In the genomic region with DNA sequence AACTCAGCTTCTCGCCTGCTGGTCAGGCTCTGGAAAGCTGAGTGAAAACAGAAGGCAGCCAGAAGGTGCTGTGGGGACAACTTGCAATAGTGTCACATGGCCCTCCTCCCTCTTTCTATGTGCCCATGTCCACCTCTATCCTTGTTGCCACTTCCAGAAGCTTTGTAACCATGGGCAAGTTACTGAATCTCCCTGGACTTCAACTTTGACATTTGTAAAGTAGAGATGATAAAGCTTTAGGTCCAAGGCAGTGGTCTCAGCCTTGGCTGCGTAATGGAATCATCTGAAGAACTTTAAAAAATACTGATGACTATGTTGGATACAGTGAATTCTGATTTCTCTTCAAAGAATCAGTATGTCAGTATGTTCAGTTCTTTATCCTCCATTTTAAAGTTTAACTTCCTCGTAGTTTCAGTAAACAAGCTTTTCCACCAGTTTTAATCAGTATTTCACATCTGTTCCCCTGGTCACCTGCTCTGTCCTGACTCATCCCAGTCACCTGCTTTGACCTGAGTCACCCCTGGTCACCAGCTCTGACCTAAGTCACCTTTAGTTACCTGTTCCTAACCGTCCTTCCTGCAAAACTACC, we compare ENCODE assay signal across 1 cellular context.
TF ChIP-seq lines count a peak whose summit lies in the region.

No MANE protein-coding gene starts in this region.

TF ChIP-seq in K562, 482 proteins besides CTCF, POLR2A, EP300 and RAD21 (continued from another document):
- TF ChIP-seq, protein P1, sequence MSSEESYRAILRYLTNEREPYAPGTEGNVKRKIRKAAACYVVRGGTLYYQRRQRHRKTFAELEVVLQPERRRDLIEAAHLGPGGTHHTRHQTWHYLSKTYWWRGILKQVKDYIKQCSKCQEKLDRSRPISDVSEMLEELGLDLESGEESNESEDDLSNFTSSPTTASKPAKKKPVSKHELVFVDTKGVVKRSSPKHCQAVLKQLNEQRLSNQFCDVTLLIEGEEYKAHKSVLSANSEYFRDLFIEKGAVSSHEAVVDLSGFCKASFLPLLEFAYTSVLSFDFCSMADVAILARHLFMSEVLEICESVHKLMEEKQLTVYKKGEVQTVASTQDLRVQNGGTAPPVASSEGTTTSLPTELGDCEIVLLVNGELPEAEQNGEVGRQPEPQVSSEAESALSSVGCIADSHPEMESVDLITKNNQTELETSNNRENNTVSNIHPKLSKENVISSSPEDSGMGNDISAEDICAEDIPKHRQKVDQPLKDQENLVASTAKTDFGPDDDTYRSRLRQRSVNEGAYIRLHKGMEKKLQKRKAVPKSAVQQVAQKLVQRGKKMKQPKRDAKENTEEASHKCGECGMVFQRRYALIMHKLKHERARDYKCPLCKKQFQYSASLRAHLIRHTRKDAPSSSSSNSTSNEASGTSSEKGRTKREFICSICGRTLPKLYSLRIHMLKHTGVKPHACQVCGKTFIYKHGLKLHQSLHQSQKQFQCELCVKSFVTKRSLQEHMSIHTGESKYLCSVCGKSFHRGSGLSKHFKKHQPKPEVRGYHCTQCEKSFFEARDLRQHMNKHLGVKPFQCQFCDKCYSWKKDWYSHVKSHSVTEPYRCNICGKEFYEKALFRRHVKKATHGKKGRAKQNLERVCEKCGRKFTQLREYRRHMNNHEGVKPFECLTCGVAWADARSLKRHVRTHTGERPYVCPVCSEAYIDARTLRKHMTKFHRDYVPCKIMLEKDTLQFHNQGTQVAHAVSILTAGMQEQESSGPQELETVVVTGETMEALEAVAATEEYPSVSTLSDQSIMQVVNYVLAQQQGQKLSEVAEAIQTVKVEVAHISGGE (CRISPR knock-in tag; IDR thresholded peaks at IDR 0.05): 0 out of 6 replicates have a peak, but pooled peaks of 1 of the 3 experiments have one; percentile 22
- TF ChIP-seq, protein P2, sequence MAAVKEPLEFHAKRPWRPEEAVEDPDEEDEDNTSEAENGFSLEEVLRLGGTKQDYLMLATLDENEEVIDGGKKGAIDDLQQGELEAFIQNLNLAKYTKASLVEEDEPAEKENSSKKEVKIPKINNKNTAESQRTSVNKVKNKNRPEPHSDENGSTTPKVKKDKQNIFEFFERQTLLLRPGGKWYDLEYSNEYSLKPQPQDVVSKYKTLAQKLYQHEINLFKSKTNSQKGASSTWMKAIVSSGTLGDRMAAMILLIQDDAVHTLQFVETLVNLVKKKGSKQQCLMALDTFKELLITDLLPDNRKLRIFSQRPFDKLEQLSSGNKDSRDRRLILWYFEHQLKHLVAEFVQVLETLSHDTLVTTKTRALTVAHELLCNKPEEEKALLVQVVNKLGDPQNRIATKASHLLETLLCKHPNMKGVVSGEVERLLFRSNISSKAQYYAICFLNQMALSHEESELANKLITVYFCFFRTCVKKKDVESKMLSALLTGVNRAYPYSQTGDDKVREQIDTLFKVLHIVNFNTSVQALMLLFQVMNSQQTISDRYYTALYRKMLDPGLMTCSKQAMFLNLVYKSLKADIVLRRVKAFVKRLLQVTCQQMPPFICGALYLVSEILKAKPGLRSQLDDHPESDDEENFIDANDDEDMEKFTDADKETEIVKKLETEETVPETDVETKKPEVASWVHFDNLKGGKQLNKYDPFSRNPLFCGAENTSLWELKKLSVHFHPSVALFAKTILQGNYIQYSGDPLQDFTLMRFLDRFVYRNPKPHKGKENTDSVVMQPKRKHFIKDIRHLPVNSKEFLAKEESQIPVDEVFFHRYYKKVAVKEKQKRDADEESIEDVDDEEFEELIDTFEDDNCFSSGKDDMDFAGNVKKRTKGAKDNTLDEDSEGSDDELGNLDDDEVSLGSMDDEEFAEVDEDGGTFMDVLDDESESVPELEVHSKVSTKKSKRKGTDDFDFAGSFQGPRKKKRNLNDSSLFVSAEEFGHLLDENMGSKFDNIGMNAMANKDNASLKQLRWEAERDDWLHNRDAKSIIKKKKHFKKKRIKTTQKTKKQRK (IDR thresholded peaks at IDR 0.05; ENCODE audit: borderline replicate concordance, low read depth, low read length): no peak
- TF ChIP-seq ZNF695 (CRISPR knock-in tag; IDR thresholded peaks at IDR 0.05) (no peak), ARHGAP35 (IDR thresholded peaks at IDR 0.05; ENCODE audit: partially characterized antibody) (no peak), YBX1 (IDR thresholded peaks at IDR 0.05) (no peak), ZNF717 (CRISPR knock-in tag; IDR thresholded peaks at IDR 0.05) (no peak), RBM22 (IDR thresholded peaks at IDR 0.05; ENCODE audit: low read depth, low read length, poor library complexity, severe bottlenecking) (no peak), RCOR1 (IDR thresholded peaks at IDR 0.05; ENCODE audit: borderline replicate concordance in 1 of 2, low read depth in 2 of 2, low read length in 2 of 2) (no peak), TAF7 (tag; IDR thresholded peaks at IDR 0.05) (no peak), FIP1L1 (IDR thresholded peaks at IDR 0.05; ENCODE audit: low read depth, low read length, poor library complexity, severe bottlenecking) (no peak), POLR2B (IDR thresholded peaks at IDR 0.05; ENCODE audit: low read depth, partially characterized antibody) (no peak), ETV5 (CRISPR knock-in tag; IDR thresholded peaks at IDR 0.05; ENCODE audit: low read depth) (no peak), GABPB1 (CRISPR knock-in tag; IDR thresholded peaks at IDR 0.05) (no peak)
- TF ChIP-seq, protein P3, sequence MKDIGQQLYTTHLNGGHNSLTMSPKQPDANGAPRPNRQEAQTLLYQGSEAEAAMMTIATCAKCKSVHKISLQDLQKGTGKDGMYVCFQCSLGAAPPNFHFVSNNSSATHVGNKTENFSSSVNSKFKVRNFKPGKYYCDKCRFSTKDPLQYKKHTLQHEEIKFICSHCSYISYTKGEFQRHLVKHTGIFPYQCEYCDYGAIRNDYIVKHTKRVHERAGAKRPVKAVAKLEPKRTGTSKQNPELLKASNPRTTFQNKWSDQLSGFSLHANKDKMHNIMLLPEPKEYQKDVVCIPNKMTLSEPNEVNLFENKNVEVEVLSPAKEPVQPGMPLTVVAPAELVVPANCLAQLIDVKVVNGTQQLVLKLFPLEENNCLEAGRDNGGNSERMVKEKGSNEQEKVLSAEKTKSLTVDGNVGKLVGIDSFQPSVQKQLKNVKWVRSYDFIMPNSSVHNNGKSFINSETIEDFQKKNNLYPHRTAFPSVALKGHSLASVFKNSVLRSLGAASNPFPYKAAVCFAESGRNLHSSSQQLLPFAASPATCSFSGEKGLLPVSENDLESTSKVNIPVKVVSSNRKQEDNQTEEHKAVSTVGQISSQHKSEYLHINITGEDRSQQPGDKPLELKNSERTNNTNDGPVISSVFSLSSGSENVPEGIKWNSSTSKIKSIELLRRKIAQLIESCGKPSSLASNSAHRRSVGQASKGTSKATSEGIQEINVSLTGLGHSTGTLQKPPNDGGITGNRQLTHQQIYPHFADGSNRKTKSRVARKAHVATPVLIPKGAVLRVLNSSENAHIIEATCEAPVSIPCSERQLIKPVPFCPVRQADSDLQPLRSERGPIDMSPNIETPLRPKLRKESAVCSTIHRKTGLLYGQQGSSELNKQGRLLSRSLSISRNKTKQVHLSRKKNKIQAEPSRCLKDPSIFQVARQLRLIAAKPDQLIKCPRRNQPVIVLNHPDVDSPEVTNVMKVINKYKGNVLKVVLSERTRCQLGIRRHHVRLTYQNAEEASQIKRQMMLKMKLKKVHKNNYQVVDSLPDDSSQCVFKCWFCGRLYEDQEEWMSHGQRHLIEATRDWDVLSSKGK (CRISPR knock-in tag; IDR thresholded peaks at IDR 0.05): no peak
- TF ChIP-seq, protein P4, sequence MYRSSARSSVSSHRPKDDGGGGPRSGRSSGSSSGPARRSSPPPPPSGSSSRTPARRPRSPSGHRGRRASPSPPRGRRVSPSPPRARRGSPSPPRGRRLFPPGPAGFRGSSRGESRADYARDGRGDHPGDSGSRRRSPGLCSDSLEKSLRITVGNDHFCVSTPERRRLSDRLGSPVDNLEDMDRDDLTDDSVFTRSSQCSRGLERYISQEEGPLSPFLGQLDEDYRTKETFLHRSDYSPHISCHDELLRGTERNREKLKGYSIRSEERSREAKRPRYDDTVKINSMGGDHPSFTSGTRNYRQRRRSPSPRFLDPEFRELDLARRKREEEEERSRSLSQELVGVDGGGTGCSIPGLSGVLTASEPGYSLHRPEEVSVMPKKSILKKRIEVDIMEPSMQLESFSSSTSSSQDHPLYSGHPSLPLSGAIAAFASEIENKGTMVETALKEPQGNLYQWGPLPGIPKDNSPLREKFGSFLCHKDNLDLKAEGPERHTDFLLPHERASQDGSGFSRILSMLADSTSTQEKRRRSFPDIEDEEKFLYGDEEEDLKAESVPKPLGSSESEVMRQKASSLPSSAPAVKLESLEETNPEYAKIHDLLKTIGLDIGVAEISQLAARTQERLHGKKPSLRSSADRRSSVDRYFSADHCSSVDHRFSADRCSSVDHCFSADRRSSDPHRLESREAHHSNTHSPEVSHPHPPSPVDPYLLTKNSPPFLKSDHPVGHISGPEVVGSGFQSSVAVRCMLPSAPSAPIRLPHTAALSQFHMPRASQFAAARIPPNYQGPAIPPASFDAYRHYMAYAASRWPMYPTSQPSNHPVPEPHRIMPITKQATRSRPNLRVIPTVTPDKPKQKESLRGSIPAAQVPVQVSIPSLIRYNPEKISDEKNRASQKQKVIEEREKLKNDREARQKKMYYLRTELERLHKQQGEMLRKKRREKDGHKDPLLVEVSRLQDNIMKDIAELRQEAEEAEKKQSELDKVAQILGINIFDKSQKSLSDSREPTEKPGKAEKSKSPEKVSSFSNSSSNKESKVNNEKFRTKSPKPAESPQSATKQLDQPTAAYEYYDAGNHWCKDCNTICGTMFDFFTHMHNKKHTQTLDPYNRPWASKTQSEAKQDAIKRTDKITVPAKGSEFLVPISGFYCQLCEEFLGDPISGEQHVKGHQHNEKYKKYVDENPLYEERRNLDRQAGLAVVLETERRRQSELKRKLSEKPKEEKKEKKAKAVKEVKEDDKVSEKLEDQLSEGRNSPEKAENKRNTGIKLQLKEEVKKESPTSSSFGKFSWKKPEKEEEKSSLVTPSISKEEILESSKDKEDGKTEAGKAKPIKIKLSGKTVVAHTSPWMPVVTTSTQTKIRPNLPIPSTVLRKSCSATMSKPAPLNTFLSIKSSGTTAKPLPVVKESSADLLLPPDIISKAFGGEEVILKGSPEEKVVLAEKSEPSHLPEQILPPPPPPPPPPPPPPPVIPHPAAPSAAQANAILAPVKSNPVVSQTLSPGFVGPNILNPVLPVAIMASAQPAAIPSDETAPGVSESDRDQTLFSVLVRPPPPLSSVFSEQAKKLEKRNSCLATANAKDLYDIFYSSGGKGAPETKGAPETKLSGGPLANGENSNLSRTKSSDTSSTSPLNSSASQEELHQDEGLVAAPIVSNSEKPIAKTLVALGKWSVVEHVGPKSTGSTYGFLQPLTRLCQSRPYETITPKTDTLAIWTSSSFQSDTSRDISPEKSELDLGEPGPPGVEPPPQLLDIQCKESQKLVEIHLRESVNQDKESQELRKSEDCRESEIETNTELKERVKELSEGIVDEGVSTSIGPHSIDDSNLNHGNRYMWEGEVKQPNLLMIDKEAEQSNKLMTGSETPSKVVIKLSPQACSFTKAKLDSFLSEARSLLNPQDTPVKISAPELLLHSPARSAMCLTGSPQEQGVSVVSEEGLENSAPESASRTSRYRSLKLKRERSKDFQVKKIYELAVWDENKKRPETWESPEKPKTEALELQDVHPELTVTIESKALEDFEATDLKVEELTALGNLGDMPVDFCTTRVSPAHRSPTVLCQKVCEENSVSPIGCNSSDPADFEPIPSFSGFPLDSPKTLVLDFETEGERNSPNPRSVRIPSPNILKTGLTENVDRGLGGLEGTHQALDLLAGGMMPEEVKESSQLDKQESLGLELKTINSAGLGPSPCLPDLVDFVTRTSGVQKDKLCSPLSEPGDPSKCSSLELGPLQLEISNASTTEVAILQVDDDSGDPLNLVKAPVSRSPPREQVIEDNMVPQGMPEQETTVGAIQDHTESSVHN (IDR thresholded peaks at IDR 0.05; ENCODE audit: borderline replicate concordance in 1 of 2, low read depth in 1 of 2): no peak
- TF ChIP-seq, protein P5, sequence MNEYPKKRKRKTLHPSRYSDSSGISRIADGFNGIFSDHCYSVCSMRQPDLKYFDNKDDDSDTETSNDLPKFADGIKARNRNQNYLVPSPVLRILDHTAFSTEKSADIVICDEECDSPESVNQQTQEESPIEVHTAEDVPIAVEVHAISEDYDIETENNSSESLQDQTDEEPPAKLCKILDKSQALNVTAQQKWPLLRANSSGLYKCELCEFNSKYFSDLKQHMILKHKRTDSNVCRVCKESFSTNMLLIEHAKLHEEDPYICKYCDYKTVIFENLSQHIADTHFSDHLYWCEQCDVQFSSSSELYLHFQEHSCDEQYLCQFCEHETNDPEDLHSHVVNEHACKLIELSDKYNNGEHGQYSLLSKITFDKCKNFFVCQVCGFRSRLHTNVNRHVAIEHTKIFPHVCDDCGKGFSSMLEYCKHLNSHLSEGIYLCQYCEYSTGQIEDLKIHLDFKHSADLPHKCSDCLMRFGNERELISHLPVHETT (CRISPR knock-in tag; conservative IDR thresholded peaks at IDR 0.05 in 1 of 2, IDR thresholded peaks at IDR 0.05 in 1 of 2): no peak; a peak in 1 of 4 replicates
